In genomic region chr6:139909992-139910391, GRCh38 we compare ENCODE assay signal across 19 cellular contexts.
"Had no signal": no experiment of that assay in that cellular context is flagged by ENCODE, and none has a peak within 500 bp of the region (broad histone marks: within the 10 kb centered on the region; RNA-seq: fewer than 3 reads in every experiment).

No MANE protein-coding gene starts in this region.

- H3K4me3 ChIP-seq: colonic mucosa had no signal

- H3K27ac ChIP-seq: brain microvascular endothelial cell, colonic mucosa had no signal

- H3K36me3 ChIP-seq: brain microvascular endothelial cell, colonic mucosa had no signal

- ATAC-seq: activated CD4-positive, CD25-positive, alpha-beta regulatory T cell treated with anti-CD3 and anti-CD28 coated beads, Interleukin-2, amount 50 U/mL, for 24 hours; activated CD8-positive, alpha-beta memory T cell treated with anti-CD3 and anti-CD28 coated beads, Interleukin-2, amount 10 ng/mL, durations not matched to agents 7 days and 5 days had no signal

- H3K9me3 ChIP-seq: colonic mucosa had no signal

- DNase-seq: activated CD4-positive, alpha-beta T cell treated with anti-CD3 and anti-CD28 coated beads for 4 hours; activated CD4-positive, alpha-beta T cell treated with anti-CD3 and anti-CD28 coated beads, Interleukin-2, amount 50 U/mL, for 48 hours; activated CD8-positive, alpha-beta memory T cell treated with anti-CD3 and anti-CD28 coated beads, Interleukin-2, amount 10 ng/mL, durations not matched to agents 7 days and 5 days; activated effector memory CD4-positive, alpha-beta T cell treated with anti-CD3 and anti-CD28 coated beads, Interleukin-2, amount 50 U/mL, for 16 hours; activated naive CD4-positive, alpha-beta T cell treated with anti-CD3 and anti-CD28 coated beads for 36 hours; activated T-cell treated with anti-CD3 and anti-CD28 coated beads, Interleukin-2, amount 50 U/mL, for 24 hours; amygdala; brain microvascular endothelial cell; caudate nucleus; colonic mucosa; Karpas-422; NCI-H1048; NCI-H146; NCI-H187 treated with DMSO at 0.1 percent for 48 hours; NCI-H2081 treated with DMSO at 0.1 percent for 48 hours; NCI-H526; NCI-H82; SHP77 had no signal

- H3K27me3 ChIP-seq: brain microvascular endothelial cell, colonic mucosa had no signal

- H3K4me1 ChIP-seq: colonic mucosa had no signal
